In genomic region chr3:194134231-194134756, GRCh38 we compare ENCODE assay signal across 8 cellular contexts. TPM values are rescaled to one million over a fixed set of nuclear protein-coding genes. Genes with fewer than 3 reads are reported as not detected.
A peak's percentile ranks its signal among the peaks of the same experiment; 100 is the strongest.
DNase-seq lines count a peak whose midpoint lies in the region; ATAC-seq and TF ChIP-seq lines count a peak whose summit lies in the region.

No MANE protein-coding gene starts in this region.

- WGBS in esophagus squamous epithelium, 2 donors = 0% methylated on average over 2 to 4 of the region's 71 CpGs
- WGBS in thymus = under 1% methylated on average over 71 of the region's 71 CpGs

- ATAC-seq in HG02571 (IDR thresholded peaks at IDR 0.05; ENCODE audit: unreplicated experiment) = peak; percentile 16

- in situ Hi-C loops in GM13977 (cut with MboI; ENCODE audit: low pct_unique_long_range_greater_than_20kb, low sequenced_read_pairs, unreplicated experiment) = no loop called here

- H3K9me3 ChIP-seq in esophagus squamous epithelium (no peaks in the 10 kb centered on the region), muscle layer of colon (ENCODE audit: low read length) (no peaks in the 10 kb centered on the region), thymus (ENCODE audit: control insufficient read depth) (peaks cover 3% of the 10 kb centered on the region)

- intact Hi-C loops in esophagus squamous epithelium (cut with DNase I) = loop anchor here (10.0 kb wide), 1 partner anchor 349 kb away; no protein-coding TSS in a partner anchor

- peak overlapping the region; percentile 93 to 98 (median 96) for H3K27ac ChIP-seq in esophagus squamous epithelium
- H3K27ac ChIP-seq in muscle layer of colon (ENCODE audit: low read depth, low read length) = peak overlapping the region; percentile 94
- H3K27ac ChIP-seq in thymus (ENCODE audit: low read depth) = peak overlapping the region; percentile 76

- H3K4me3 ChIP-seq in esophagus squamous epithelium (peak overlapping the region; percentile 53 to 88 (median 70)), muscle layer of colon (ENCODE audit: low read depth in 1 of 2, low read length in 2 of 2) (peak overlapping the region; percentile 64 to 78), thymus (ENCODE audit: low read length) (peak overlapping the region; percentile 44)

- TF ChIP-seq CTCF in GM13977 (IDR thresholded peaks at IDR 0.05; ENCODE audit: extremely low read depth, insufficient read depth, missing control alignments) (no peak), esophagus squamous epithelium (IDR thresholded peaks at IDR 0.05) (no peak)

- peaks cover 0 to 11% (median 0%) of the 10 kb centered on the region in 4 donors for H3K27me3 ChIP-seq in esophagus squamous epithelium
- no peaks in the 10 kb centered on the region for H3K27me3 ChIP-seq in muscle layer of colon (ENCODE audit: control insufficient read depth in 1 of 2, insufficient read depth in 2 of 2, low read length in 2 of 2)
- H3K27me3 ChIP-seq in thymus (ENCODE audit: control insufficient read depth, insufficient read depth) = peaks cover 59% of the 10 kb centered on the region

- DNase-seq in GM13977 (ENCODE audit: low spot score) (peak; percentile 73), NCI-H1930 (lab: John Stamatoyannopoulos, UW) (peak; percentile 22 to 41), esophagus squamous epithelium (lab: John Stamatoyannopoulos, UW) (no peak), hepatic stellate cell (ENCODE audit: low spot score) (no peak)
- peak; percentile 39 for DNase-seq in activated CD8-positive, alpha-beta memory T cell treated with anti-CD3 and anti-CD28 coated beads, Interleukin-2, amount 50 U/mL, for 4 hours

- no peak for TF ChIP-seq POLR2A in esophagus squamous epithelium (IDR thresholded peaks at IDR 0.05)

- H3K9ac ChIP-seq in muscle layer of colon (ENCODE audit: low read length) = no peak overlapping the region

- peaks cover 16 to 96% (median 45%) of the 10 kb centered on the region in 3 donors for H3K4me1 ChIP-seq in esophagus squamous epithelium
- H3K4me1 ChIP-seq in muscle layer of colon (ENCODE audit: insufficient read depth, low read length) = peaks cover 37% of the 10 kb centered on the region
- H3K4me1 ChIP-seq in thymus (ENCODE audit: control insufficient read depth, insufficient read depth, low read length) = peaks cover 24% of the 10 kb centered on the region

- H3K36me3 ChIP-seq in esophagus squamous epithelium (peaks cover 0 to 8% (median 0%) of the 10 kb centered on the region in 3 donors), muscle layer of colon (ENCODE audit: insufficient read depth, low read length) (no peaks in the 10 kb centered on the region), thymus (ENCODE audit: control insufficient read depth, insufficient read depth) (no peaks in the 10 kb centered on the region)

RNA-seq across cellular contexts. Expression of gene HES1, which starts 1.7 kb away (rescaled TPM):
- total RNA-seq in esophagus squamous epithelium = 10 to 100 TPM; 38.6 to 92.1 (median 75.4) TPM
- polyA plus RNA-seq in thymus = 13.3 TPM

Comparison
In these comparisons a context has a peak if more than half of its experiments do, and no peak if none do; other contexts are left out.
1. DNase-seq: peak in GM13977 (single experiment), NCI-H1930 (2 of 2) and activated CD8-positive, alpha-beta memory T cell treated with anti-CD3 and anti-CD28 coated beads, Interleukin-2, amount 50 U/mL, for 4 hours (single experiment); none in esophagus squamous epithelium (single experiment) and hepatic stellate cell (single experiment).
2. Peak in every context shown above with its lines, with median percentiles within 50 percentile points of each other: H3K27ac ChIP-seq and H3K4me3 ChIP-seq.